ENCODE assay signal across 17 cellular contexts in genomic region chr3:187641319-187641976, GRCh38. TPM values are rescaled to one million over a fixed set of nuclear protein-coding genes. Genes with fewer than 3 reads are reported as not detected.
"Had no signal": no experiment of that assay in that cellular context is flagged by ENCODE, and none has a peak within 500 bp of the region (broad histone marks: within the 10 kb centered on the region; RNA-seq: fewer than 3 reads in every experiment).

No MANE protein-coding gene starts in this region.

- H3K4me1 ChIP-seq: pancreas, testis had no signal

- H3K36me3 ChIP-seq: pancreas had no signal

- H3K27ac ChIP-seq: pancreas, testis had no signal

- DNase-seq: activated CD8-positive, alpha-beta memory T cell treated with anti-CD3 and anti-CD28 coated beads, Interleukin-2, amount 10 ng/mL, durations not matched to agents 7 days and 5 days; activated effector memory CD4-positive, alpha-beta T cell treated with anti-CD3 and anti-CD28 coated beads, Interleukin-2, amount 50 U/mL, for 16 hours; activated T-cell treated with anti-CD3 and anti-CD28 coated beads, Interleukin-2, amount 50 U/mL, for 24 hours; amniotic stem cell; cerebellar nuclear complex; dermis blood vessel endothelial cell; erythroblast; hypothalamus; naive B cell; pancreas; stimulated activated CD4-positive, alpha-beta T cell treated with anti-CD3 and anti-CD28 coated beads, Interleukin-15, amount 100 ng/mL, for 24 hours; stimulated activated CD4-positive, alpha-beta T cell treated with anti-CD3 and anti-CD28 coated beads, Interleukin-4, amount 100 ng/mL, for 24 hours; stimulated activated naive CD8-positive, alpha-beta T cell treated with anti-CD3 and anti-CD28 coated beads, Interleukin-15, amount 100 ng/mL, for 72 hours; testis had no signal

- H3K9me3 ChIP-seq: pancreas, testis had no signal

- H3K4me3 ChIP-seq: pancreas, testis had no signal

- H3K27me3 ChIP-seq: pancreas, testis had no signal

- ATAC-seq: activated CD8-positive, alpha-beta memory T cell treated with anti-CD3 and anti-CD28 coated beads, Interleukin-2, amount 10 ng/mL, durations not matched to agents 7 days and 5 days; activated naive CD4-positive, alpha-beta T cell treated with anti-CD3 and anti-CD28 coated beads, Interleukin-2, amount 50 U/mL, for 72 hours; stimulated activated naive CD8-positive, alpha-beta T cell treated with anti-CD3 and anti-CD28 coated beads, Interleukin-15, amount 100 ng/mL, for 72 hours had no signal

RNA-seq across cellular contexts. Expression of gene SST, which starts 28.7 kb away (rescaled TPM):
- total RNA-seq: activated CD8-positive, alpha-beta memory T cell treated with anti-CD3 and anti-CD28 coated beads, Interleukin-2, amount 10 ng/mL, durations not matched to agents 7 days and 5 days; activated naive CD4-positive, alpha-beta T cell treated with anti-CD3 and anti-CD28 coated beads, Interleukin-2, amount 50 U/mL, for 72 hours; dermis blood vessel endothelial cell; lung microvascular endothelial cell; skeletal muscle tissue; testis had no signal
